In genomic region chr12:34309806-34310804, GRCh38 we compare ENCODE assay signal across 1 cellular context.
TF ChIP-seq lines count a peak whose summit lies in the region.
"Not testable (repeated sequence)": the region's sequence is repeated elsewhere in the genome, so short reads cannot be mapped to it uniquely, and the experiment has no call there.

No MANE protein-coding gene starts in this region.

TF ChIP-seq in K562, 482 proteins besides CTCF, POLR2A, EP300 and RAD21 (continued from another document):
- not testable (repeated sequence) for TF ChIP-seq PBX2 (CRISPR knock-in tag; IDR thresholded peaks at IDR 0.05; ENCODE audit: low read depth)
- TF ChIP-seq PBX2 (tag; conservative IDR thresholded peaks at IDR 0.05; ENCODE audit: low read depth) (peak; percentile 88), PKNOX1 (IDR thresholded peaks at IDR 0.05) (peak; percentile 80), MEIS2 (IDR thresholded peaks at IDR 0.05; ENCODE audit: partially characterized antibody) (peak; percentile 95), SOX6 (IDR thresholded peaks at IDR 0.05) (peak; percentile 70), MTA3 (IDR thresholded peaks at IDR 0.05; ENCODE audit: borderline replicate concordance) (peak; percentile 72; the same call in 1 of the 2 replicates), FOXK2 (conservative IDR thresholded peaks at IDR 0.05 in 1 of 2, IDR thresholded peaks at IDR 0.05 in 1 of 2; ENCODE audit: low read depth in 2 of 2) (peak; percentile 56 to 58; a peak in 3 of 4 replicates)
